In genomic region chr18:36529747-36530146, GRCh38 we compare ENCODE assay signal across 33 cellular contexts.
"Had no signal": no experiment of that assay in that cellular context is flagged by ENCODE, and none has a peak within 500 bp of the region (broad histone marks: within the 10 kb centered on the region; RNA-seq: fewer than 3 reads in every experiment).

No MANE protein-coding gene starts in this region.

- H3K27ac ChIP-seq: adrenal gland, ascending aorta, body of pancreas, brain microvascular endothelial cell, breast epithelium had no signal

- ATAC-seq: activated naive CD4-positive, alpha-beta T cell treated with anti-CD3 and anti-CD28 coated beads, Interleukin-2, amount 50 U/mL, for 72 hours; activated naive CD8-positive, alpha-beta T cell treated with anti-CD3 and anti-CD28 coated beads, Interleukin-2, amount 50 U/mL, for 24 hours; activated T-cell treated with anti-CD3 and anti-CD28 coated beads, Interleukin-2, amount 50 U/mL, for 4 hours; activated T-cell treated with anti-CD3 and anti-CD28 coated beads, Interleukin-2, amount 50 U/mL, for 72 hours; activated T-helper 17 cell treated with anti-CD3 and anti-CD28 coated beads, Interleukin-2, amount 50 U/mL, for 72 hours; body of pancreas had no signal

- H3K36me3 ChIP-seq: adrenal gland, ascending aorta, brain microvascular endothelial cell, breast epithelium had no signal

- H3K4me3 ChIP-seq: adrenal gland, ascending aorta, body of pancreas, breast epithelium, cardiac muscle cell had no signal

- H3K9me3 ChIP-seq: adrenal gland, ascending aorta, body of pancreas, breast epithelium had no signal

- DNase-seq: activated effector memory CD4-positive, alpha-beta T cell treated with anti-CD3 and anti-CD28 coated beads, Interleukin-2, amount 50 U/mL, for 16 hours; activated effector memory CD4-positive, alpha-beta T cell treated with Interleukin-2 at 50 U/mL for 16 hours; activated gamma-delta T cell; activated gamma-delta T cell treated with Interleukin-2 at 50 U/mL for 16 hours; activated naive CD4-positive, alpha-beta T cell; activated naive CD4-positive, alpha-beta T cell treated with anti-CD3 and anti-CD28 coated beads for 36 hours; activated naive CD4-positive, alpha-beta T cell treated with anti-CD3 and anti-CD28 coated beads, Interleukin-2, amount 10 ng/mL, durations not matched to agents 7 days and 5 days; activated naive CD4-positive, alpha-beta T cell treated with anti-CD3 and anti-CD28 coated beads, Interleukin-2, amount 50 U/mL, for 16 hours; activated naive CD4-positive, alpha-beta T cell treated with Interleukin-2 at 50 U/mL for 16 hours; activated naive CD8-positive, alpha-beta T cell treated with anti-CD3 and anti-CD28 coated beads for 36 hours; activated naive CD8-positive, alpha-beta T cell treated with anti-CD3 and anti-CD28 coated beads, Interleukin-2, amount 10 ng/mL, durations not matched to agents 7 days and 5 days; activated naive CD8-positive, alpha-beta T cell treated with anti-CD3 and anti-CD28 coated beads, Interleukin-2, amount 50 U/mL, for 24 hours; activated T-cell treated with anti-CD3 and anti-CD28 coated beads, Interleukin-2, amount 50 U/mL, for 24 hours; activated T-cell treated with anti-CD3 and anti-CD28 coated beads, Interleukin-2, amount 50 U/mL, for 4 hours; activated T-cell treated with anti-CD3 and anti-CD28 coated beads, Interleukin-2, amount 50 U/mL, for 48 hours; activated T-cell treated with anti-CD3 and anti-CD28 coated beads, Interleukin-2, amount 50 U/mL, for 72 hours; adrenal gland; amniotic stem cell; amygdala; anterior cingulate cortex; aorta; body of pancreas; brain microvascular endothelial cell; caudate nucleus; central memory CD4-positive, alpha-beta T cell; cerebellar nuclear complex had no signal

- H3K27me3 ChIP-seq: adrenal gland, ascending aorta, body of pancreas, brain microvascular endothelial cell, breast epithelium, cardiac muscle cell had no signal

- H3K4me1 ChIP-seq: adrenal gland, ascending aorta, body of pancreas, breast epithelium had no signal

- FAIRE-seq: astrocyte, bronchial epithelial cell had no signal
